27 cellular contexts compared by ENCODE assay signal in genomic region chr7:123296965-123297364, GRCh38.
A peak's percentile ranks its signal among the peaks of the same experiment; 100 is the strongest.
DNase-seq lines count a peak whose midpoint lies in the region; FAIRE-seq and TF ChIP-seq lines count a peak whose summit lies in the region.
"Had no signal": no experiment of that assay in that cellular context is flagged by ENCODE, and none has a peak within 500 bp of the region (broad histone marks: within the 10 kb centered on the region; RNA-seq: fewer than 3 reads in every experiment).

No MANE protein-coding gene starts in this region.

- no peaks in the 10 kb centered on the region for H3K36me3 ChIP-seq in bronchial epithelial cell (ENCODE audit: control insufficient read depth, insufficient read depth, low read length)
- H3K36me3 ChIP-seq: BE2C; BLaER1; BLaER1 treated with 17β-estradiol and CSF1 and Interleukin-3, amounts not matched to agents 10 nM and 100 nM had no signal

- FAIRE-seq in bronchial epithelial cell (lab: Jason Lieb, UNC): peak; percentile 72
- FAIRE-seq: A204.1, A549, D721Med had no signal

- DNase-seq in bronchial epithelial cell (ENCODE audit: low read depth) (no peak), D341Med (ENCODE audit: low spot score) (no peak)
- DNase-seq: 8988T; ACHN; AML-193; BE2C; C1 segment of cervical spinal cord; Caco-2; Calu3; CD4-positive, alpha-beta memory T cell; CD4-positive, alpha-beta T cell; CD4-positive, CD25-positive, alpha-beta regulatory T cell; CD8-positive, alpha-beta memory T cell; CD8-positive, alpha-beta T cell; COR-L47; DMS 273 treated with DMSO at 0.1 percent for 48 hours; DMS153; DMS53; DMS79; DMS79 treated with DMSO at 0.1 percent for 48 hours; DND-41; EL had no signal

- no peaks in the 10 kb centered on the region for H3K27me3 ChIP-seq in bronchial epithelial cell (ENCODE audit: control insufficient read depth, insufficient read depth, low read length)
- H3K27me3 ChIP-seq: BE2C; BLaER1; BLaER1 treated with 17β-estradiol and CSF1 and Interleukin-3, amounts not matched to agents 10 nM and 100 nM had no signal

- H3K4me3 ChIP-seq in bronchial epithelial cell (ENCODE audit: low read depth, low read length): no peak overlapping the region
- H3K4me3 ChIP-seq: A549; BLaER1; BLaER1 treated with 17β-estradiol and CSF1 and Interleukin-3, amounts not matched to agents 10 nM and 100 nM had no signal

- no peak for TF ChIP-seq CTCF in bronchial epithelial cell (IDR thresholded peaks at IDR 0.05; ENCODE audit: insufficient read depth, low read length, severe bottlenecking)
